ENCODE assay signal across 12 cellular contexts in genomic region chr2:142983174-142983573, GRCh38.
DNase-seq lines count a peak whose midpoint lies in the region; ATAC-seq and TF ChIP-seq lines count a peak whose summit lies in the region.
"Had no signal": no experiment of that assay in that cellular context is flagged by ENCODE, and none has a peak within 500 bp of the region (broad histone marks: within the 10 kb centered on the region; RNA-seq: fewer than 3 reads in every experiment).

No MANE protein-coding gene starts in this region.

- no peaks in the 10 kb centered on the region for H3K27me3 ChIP-seq in mesendoderm (ENCODE audit: insufficient read depth, low read length, poor library complexity)

- H3K9me3 Mint-ChIP-seq in mesothelial cell of epicardium, result no peaks in the 10 kb centered on the region
- H3K9me3 Mint-ChIP-seq: activated T-cell treated with anti-CD3 and anti-CD28 coated beads, Interleukin-2, amount 50 U/mL, for 4 hours; naive thymus-derived CD8-positive, alpha-beta T cell had no signal

- no peak overlapping the region for H3K56ac ChIP-seq in mesendoderm (ENCODE audit: low read length)

- H4K8ac ChIP-seq in mesendoderm (ENCODE audit: low read depth, low read length), result no peak overlapping the region

- H2BK120ac ChIP-seq in mesendoderm (ENCODE audit: low read depth, low read length), result no peak overlapping the region

- no peak overlapping the region for H3K4me3 ChIP-seq in mesendoderm (ENCODE audit: low read length)

- H3K4me1 ChIP-seq in mesendoderm (ENCODE audit: control insufficient read depth, low read depth, low read length), result peaks cover 1% of the 10 kb centered on the region

- H3K36me3 Mint-ChIP-seq in mesothelial cell of epicardium, result no peaks in the 10 kb centered on the region
- H3K36me3 Mint-ChIP-seq: brain; naive thymus-derived CD8-positive, alpha-beta T cell had no signal

- no peaks in the 10 kb centered on the region for H3K79me2 ChIP-seq in mesendoderm (ENCODE audit: control insufficient read depth, insufficient read depth, low read length)

- H3K27ac ChIP-seq in mesendoderm (ENCODE audit: low read depth, low read length), result no peak overlapping the region

- no CpG with 5 or more reads among the region's 1 CpG for WGBS in mesendoderm (ENCODE audit: extremely low coverage, insufficient coverage, low lambda C conversion rate)

- DNase-seq in NAMALWA (ENCODE audit: low spot score), result peak; percentile 13
- DNase-seq in occipital lobe (lab: John Stamatoyannopoulos, UW), result no peak
- DNase-seq in SHP77 (lab: John Stamatoyannopoulos, UW), result no peak
- no peak for DNase-seq in mesendoderm
- DNase-seq in mesothelial cell of epicardium (ENCODE audit: low spot score in 2 of 2, unreplicated experiment in 2 of 2), result no peak
- DNase-seq: activated T-cell treated with anti-CD3 and anti-CD28 coated beads, Interleukin-2, amount 50 U/mL, for 4 hours; naive thymus-derived CD8-positive, alpha-beta T cell; NCI-H146 had no signal

- H2BK15ac ChIP-seq in mesendoderm (replicated peaks; ENCODE audit: low read depth), result no peak overlapping the region

- no peak overlapping the region for H3K18ac ChIP-seq in mesendoderm (ENCODE audit: low read length)

- H3K36me3 ChIP-seq in mesendoderm (ENCODE audit: control insufficient read depth, insufficient read depth, low read length), result no peaks in the 10 kb centered on the region

- H3K23ac ChIP-seq in mesendoderm (ENCODE audit: low read length), result no peak overlapping the region

- no peak for TF ChIP-seq CTCF in mesothelial cell of epicardium (IDR thresholded peaks at IDR 0.05; ENCODE audit: unreplicated experiment)

- H4K5ac ChIP-seq in mesendoderm (ENCODE audit: low read length), result no peak overlapping the region

- H3K4me3 Mint-ChIP-seq in mesothelial cell of epicardium, result no peak overlapping the region
- H3K4me3 Mint-ChIP-seq: activated T-cell treated with anti-CD3 and anti-CD28 coated beads, Interleukin-2, amount 50 U/mL, for 4 hours; brain; naive thymus-derived CD8-positive, alpha-beta T cell had no signal

- no peak overlapping the region for H3K4ac ChIP-seq in mesendoderm (ENCODE audit: low read depth, low read length)

- no peak overlapping the region for H2AK5ac ChIP-seq in mesendoderm (ENCODE audit: low read length)

- no peaks in the 10 kb centered on the region for H3K79me1 ChIP-seq in mesendoderm (ENCODE audit: low read length)

- ATAC-seq in GM18517 (IDR thresholded peaks at IDR 0.05; ENCODE audit: unreplicated experiment), result peak; percentile 81
- peak; percentile 71 for ATAC-seq in GM21390 (IDR thresholded peaks at IDR 0.05; ENCODE audit: unreplicated experiment)
- peak; percentile 73 for ATAC-seq in HG03039 (IDR thresholded peaks at IDR 0.05; ENCODE audit: unreplicated experiment)
- ATAC-seq: activated T-cell treated with anti-CD3 and anti-CD28 coated beads, Interleukin-2, amount 50 U/mL, for 4 hours; naive thymus-derived CD8-positive, alpha-beta T cell had no signal

- peaks cover 6% of the 10 kb centered on the region for H3K4me1 Mint-ChIP-seq in mesothelial cell of epicardium

- no peak overlapping the region for H3K9ac ChIP-seq in mesendoderm (ENCODE audit: low read length)

- H2BK5ac ChIP-seq in mesendoderm (ENCODE audit: low read length), result no peak overlapping the region

- no peak overlapping the region for H3K4me2 ChIP-seq in mesendoderm (ENCODE audit: low read length)

- no peaks in the 10 kb centered on the region for H3K27me3 Mint-ChIP-seq in mesothelial cell of epicardium (ENCODE audit: low read depth)

- H3K27ac Mint-ChIP-seq in mesothelial cell of epicardium, result no peak overlapping the region
- H3K27ac Mint-ChIP-seq: brain; naive thymus-derived CD8-positive, alpha-beta T cell had no signal
